19 cellular contexts compared by ENCODE assay signal in the genomic region with DNA sequence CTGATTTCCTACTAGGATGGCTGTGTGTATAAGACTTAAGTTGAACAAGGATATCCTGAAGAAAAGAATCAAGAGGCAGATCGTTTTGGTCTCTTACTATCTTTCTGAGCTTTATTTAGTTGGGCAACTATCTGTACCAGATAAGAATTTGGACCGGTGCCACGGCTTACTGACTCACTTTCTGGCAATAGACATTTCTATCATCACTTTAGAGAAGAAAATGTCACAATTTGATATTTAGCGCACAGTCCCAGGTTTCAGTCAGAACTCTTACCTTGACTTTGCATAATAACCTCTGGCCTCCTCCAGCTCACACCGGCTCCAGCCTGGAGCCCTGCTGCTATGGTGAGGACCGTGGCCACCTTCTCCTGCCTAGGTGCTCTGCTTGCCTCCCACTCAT.
DNase-seq lines count a peak whose midpoint lies in the region; ATAC-seq, FAIRE-seq and TF ChIP-seq lines count a peak whose summit lies in the region.
"Had no signal": no experiment of that assay in that cellular context is flagged by ENCODE, and none has a peak within 500 bp of the region (broad histone marks: within the 10 kb centered on the region; RNA-seq: fewer than 3 reads in every experiment).

No MANE protein-coding gene starts in this region.

- no peaks in the 10 kb centered on the region for H3K4me1 ChIP-seq in right atrium auricular region
- H3K4me1 ChIP-seq: esophagus squamous epithelium, psoas muscle had no signal

- no peak for ATAC-seq in GM18498 (IDR thresholded peaks at IDR 0.05; ENCODE audit: unreplicated experiment)
- ATAC-seq in left lobe of liver = no peak
- ATAC-seq: psoas muscle, Right ventricle myocardium inferior had no signal

- TF ChIP-seq CTCF in bronchial epithelial cell (IDR thresholded peaks at IDR 0.05; ENCODE audit: insufficient read depth, low read length, severe bottlenecking) = no peak
- no peak for TF ChIP-seq CTCF in right atrium auricular region (IDR thresholded peaks at IDR 0.05)

- H3K27ac ChIP-seq in right atrium auricular region = no peak overlapping the region
- H3K27ac ChIP-seq: cardiac muscle cell, esophagus squamous epithelium, psoas muscle had no signal

- DNase-seq in ELR (ENCODE audit: low read depth) (peak; percentile 26), NCI-H226 (peak; percentile 48), bronchial epithelial cell (ENCODE audit: low read depth) (peak; percentile 48), iris pigment epithelial cell (ENCODE audit: low read depth) (peak; percentile 47), left lobe of liver (ENCODE audit: low spot score) (no peak), frontal cortex (ENCODE audit: low spot score in 2 of 2) (no peak), right atrium auricular region (ENCODE audit: low spot score) (no peak)
- DNase-seq: activated naive CD4-positive, alpha-beta T cell treated with anti-CD3 and anti-CD28 coated beads, Interleukin-2, amount 10 ng/mL, durations not matched to agents 7 days and 5 days; activated T-cell treated with anti-CD3 and anti-CD28 coated beads, Interleukin-2, amount 50 U/mL, for 1 hour; COR-L47; esophagus squamous epithelium; hippocampal formation; kidney glomerular epithelial cell; MG63; NCI-H187 treated with DMSO at 0.1 percent for 48 hours had no signal

- FAIRE-seq in bronchial epithelial cell (lab: Jason Lieb, UNC) = no peak
- FAIRE-seq in frontal cortex (lab: Jason Lieb, UNC) = no peak

- no peaks in the 10 kb centered on the region for H3K27me3 ChIP-seq in bronchial epithelial cell (ENCODE audit: control insufficient read depth, insufficient read depth, low read length)
- no peaks in the 10 kb centered on the region for H3K27me3 ChIP-seq in right atrium auricular region
- H3K27me3 ChIP-seq: cardiac muscle cell, esophagus squamous epithelium, MG63 had no signal

- H3K9me3 ChIP-seq in right atrium auricular region = no peaks in the 10 kb centered on the region
- H3K9me3 ChIP-seq: esophagus squamous epithelium, MG63, psoas muscle had no signal

- H3K36me3 ChIP-seq in bronchial epithelial cell (ENCODE audit: control insufficient read depth, insufficient read depth, low read length) (no peaks in the 10 kb centered on the region), right atrium auricular region (no peaks in the 10 kb centered on the region)
- H3K36me3 ChIP-seq: cardiac muscle cell, esophagus squamous epithelium, MG63 had no signal

- H3K4me3 ChIP-seq in bronchial epithelial cell (ENCODE audit: low read depth, low read length) = no peak overlapping the region
- no peak overlapping the region for H3K4me3 ChIP-seq in right atrium auricular region
- H3K4me3 ChIP-seq: cardiac muscle cell, esophagus squamous epithelium, MG63, psoas muscle had no signal

Comparison
In these comparisons a context has a peak if more than half of its experiments do, and no peak if none do; other contexts are left out.
1. DNase-seq: peak in ELR (single experiment), NCI-H226 (single experiment), bronchial epithelial cell (single experiment) and iris pigment epithelial cell (single experiment); none in left lobe of liver (single experiment), frontal cortex (0 of 2) and right atrium auricular region (single experiment).